In genomic region chr10:22436526-22436892, GRCh38 we compare ENCODE assay signal across 8 cellular contexts.
A peak's percentile ranks its signal among the peaks of the same experiment; 100 is the strongest.
DNase-seq lines count a peak whose midpoint lies in the region; ATAC-seq, FAIRE-seq and TF ChIP-seq lines count a peak whose summit lies in the region.

No MANE protein-coding gene starts in this region.

- H3K4me1 ChIP-seq in liver (ENCODE audit: control insufficient read depth in 4 of 4, insufficient read depth in 4 of 4, low read length in 3 of 4) (peaks cover 0 to 15% (median 10%) of the 10 kb centered on the region in 4 donors), HepG2 (ENCODE audit: insufficient read depth, low read length) (peaks cover 15% of the 10 kb centered on the region), iPS-15b (ENCODE audit: control insufficient read depth, insufficient read depth, low read length) (peaks cover 5% of the 10 kb centered on the region)

- H3K4me3 ChIP-seq in liver (ENCODE audit: low read depth in 1 of 3, low read length in 3 of 3) (peak overlapping the region; percentile 75 to 88 (median 76)), HepG2 (replicated peaks in 1 of 3; ENCODE audit: insufficient read depth in 1 of 3, low read depth in 2 of 3, low read length in 3 of 3) (no peak overlapping the region; a peak in 1 of 6 replicates), iPS-15b (ENCODE audit: low read depth, low read length) (peak overlapping the region; percentile 66)

- peak overlapping the region; percentile 92 for H3K4me3 Mint-ChIP-seq in activated naive CD4-positive, alpha-beta T cell treated with anti-CD3 and anti-CD28 coated beads, Interleukin-2, amount 50 U/mL, for 24 hours
- H3K4me3 Mint-ChIP-seq in stimulated activated naive CD8-positive, alpha-beta T cell treated with anti-CD3 and anti-CD28 coated beads, Interleukin-15, Interleukin-2, amounts not matched to agents 100 ng/mL and 50 ng/mL, for 24 hours: peak overlapping the region; percentile 89

- H3K4me2 ChIP-seq in HepG2 (ENCODE audit: low read depth, low read length): no peak overlapping the region

- no peaks in the 10 kb centered on the region for H3K27me3 ChIP-seq in liver (ENCODE audit: control insufficient read depth in 4 of 4, insufficient read depth in 4 of 4, low read length in 3 of 4)
- H3K27me3 ChIP-seq in HepG2 (ENCODE audit: control insufficient read depth in 1 of 2, insufficient read depth in 2 of 2, low read length in 2 of 2): peaks cover 0 to 16% of the 10 kb centered on the region in 2 experiments; a peak in 4 of 5 replicates
- peaks cover 69% of the 10 kb centered on the region for H3K27me3 ChIP-seq in iPS-15b (ENCODE audit: control insufficient read depth, insufficient read depth, low read length)

- no peaks in the 10 kb centered on the region for H4K20me1 ChIP-seq in HepG2 (ENCODE audit: insufficient read depth, low read length)

- no peaks in the 10 kb centered on the region for H3K36me3 ChIP-seq in liver (ENCODE audit: control insufficient read depth in 4 of 4, insufficient read depth in 3 of 4, low read depth in 1 of 4, low read length in 3 of 4)
- no peaks in the 10 kb centered on the region for H3K36me3 ChIP-seq in HepG2 (replicated peaks in 1 of 2; ENCODE audit: control insufficient read depth in 1 of 2, insufficient read depth in 2 of 2, low read length in 2 of 2)
- H3K36me3 ChIP-seq in iPS-15b (ENCODE audit: control insufficient read depth, insufficient read depth, low read length): no peaks in the 10 kb centered on the region

- peak overlapping the region; percentile 94 for H3K27ac Mint-ChIP-seq in activated naive CD4-positive, alpha-beta T cell treated with anti-CD3 and anti-CD28 coated beads, Interleukin-2, amount 50 U/mL, for 24 hours
- H3K27ac Mint-ChIP-seq in stimulated activated naive CD8-positive, alpha-beta T cell treated with anti-CD3 and anti-CD28 coated beads, Interleukin-15, Interleukin-2, amounts not matched to agents 100 ng/mL and 50 ng/mL, for 24 hours: peak overlapping the region; percentile 19

- DNase-seq in HepG2 (ENCODE audit: low spot score): no peak
- no peak for DNase-seq in NCI-H2107 (lab: John Stamatoyannopoulos, UW)
- DNase-seq in kidney glomerular epithelial cell (lab: John Stamatoyannopoulos, UW): no peak

- H3K79me2 ChIP-seq in HepG2 (ENCODE audit: insufficient read depth, low read length): no peaks in the 10 kb centered on the region

- no peak overlapping the region for H2AFZ ChIP-seq in HepG2 (ENCODE audit: low read length)

- no peaks in the 10 kb centered on the region for H3K36me3 Mint-ChIP-seq in activated naive CD4-positive, alpha-beta T cell treated with anti-CD3 and anti-CD28 coated beads, Interleukin-2, amount 50 U/mL, for 24 hours
- H3K36me3 Mint-ChIP-seq in stimulated activated naive CD8-positive, alpha-beta T cell treated with anti-CD3 and anti-CD28 coated beads, Interleukin-15, Interleukin-2, amounts not matched to agents 100 ng/mL and 50 ng/mL, for 24 hours (ENCODE audit: low read depth): no peaks in the 10 kb centered on the region

- POLR2A ChIA-PET in HepG2 (lab: Yijun Ruan, JAX): no interaction called here

- H3K27ac ChIP-seq in liver (ENCODE audit: low read depth in 1 of 2, low read length in 2 of 2) (peak overlapping the region; percentile 85 to 87), HepG2 (ENCODE audit: extremely low read length, insufficient read depth, low read length) (no peak overlapping the region)

- H3K27me3 Mint-ChIP-seq in activated naive CD4-positive, alpha-beta T cell treated with anti-CD3 and anti-CD28 coated beads, Interleukin-2, amount 50 U/mL, for 24 hours: no peaks in the 10 kb centered on the region
- peaks cover 3% of the 10 kb centered on the region for H3K27me3 Mint-ChIP-seq in stimulated activated naive CD8-positive, alpha-beta T cell treated with anti-CD3 and anti-CD28 coated beads, Interleukin-15, Interleukin-2, amounts not matched to agents 100 ng/mL and 50 ng/mL, for 24 hours

- no peak for ATAC-seq in HepG2
- ATAC-seq in HG03159 (IDR thresholded peaks at IDR 0.05; ENCODE audit: unreplicated experiment): peak; percentile 46

- no peak overlapping the region for H3K9ac ChIP-seq in liver (ENCODE audit: low read depth in 1 of 2, low read length in 2 of 2)
- no peak overlapping the region for H3K9ac ChIP-seq in HepG2 (ENCODE audit: insufficient read depth, low read depth, low read length)
- no peak overlapping the region for H3K9ac ChIP-seq in iPS-15b (ENCODE audit: low read depth, low read length)

- no TSS peak for BruUV-seq in HepG2 (replicated peaks; lab: Mats Ljungman, UMichigan)

- in situ Hi-C loops in HepG2 (cut with HindIII; ENCODE audit: extremely low pct_ligation_motif_present, low pct_unique_long_range_greater_than_20kb): no loop called here

- TF ChIP-seq CTCF in liver (IDR thresholded peaks at IDR 0.05; ENCODE audit: low read depth, low read length, missing input control): no peak
- TF ChIP-seq CTCF in HepG2 (CRISPR knock-in tag; IDR thresholded peaks at IDR 0.05): no peak

- no peaks in the 10 kb centered on the region for H3K9me3 Mint-ChIP-seq in activated naive CD4-positive, alpha-beta T cell treated with anti-CD3 and anti-CD28 coated beads, Interleukin-2, amount 50 U/mL, for 24 hours
- H3K9me3 Mint-ChIP-seq in stimulated activated naive CD8-positive, alpha-beta T cell treated with anti-CD3 and anti-CD28 coated beads, Interleukin-15, Interleukin-2, amounts not matched to agents 100 ng/mL and 50 ng/mL, for 24 hours: no peaks in the 10 kb centered on the region

- H3K9me3 ChIP-seq in liver (ENCODE audit: control insufficient read depth in 4 of 4, low read length in 3 of 4): no peaks in the 10 kb centered on the region
- no peaks in the 10 kb centered on the region for H3K9me3 ChIP-seq in HepG2 (ENCODE audit: low read length)
- H3K9me3 ChIP-seq in iPS-15b (ENCODE audit: control insufficient read depth, insufficient read depth, low read length): no peaks in the 10 kb centered on the region

- H3K4me1 Mint-ChIP-seq in activated naive CD4-positive, alpha-beta T cell treated with anti-CD3 and anti-CD28 coated beads, Interleukin-2, amount 50 U/mL, for 24 hours: peaks cover 43% of the 10 kb centered on the region
- peaks cover 59% of the 10 kb centered on the region for H3K4me1 Mint-ChIP-seq in stimulated activated naive CD8-positive, alpha-beta T cell treated with anti-CD3 and anti-CD28 coated beads, Interleukin-15, Interleukin-2, amounts not matched to agents 100 ng/mL and 50 ng/mL, for 24 hours (ENCODE audit: low read depth)

- no peak for FAIRE-seq in HepG2 (lab: Jason Lieb, UNC)

- CTCF ChIA-PET in HepG2 (lab: Yijun Ruan, JAX; ENCODE audit: low intra/inter-chr PET ratio, low total read pairs): no interaction called here

- 22% methylated on average over 35 of the region's 35 CpGs for WGBS in liver
- 92% methylated on average over 25 of the region's 35 CpGs for WGBS in HepG2 (ENCODE audit: low lambda C conversion rate)

- no peak for TF ChIP-seq POLR2A in HepG2 (IDR thresholded peaks at IDR 0.05; ENCODE audit: insufficient read depth in 1 of 2, low read depth in 2 of 2, low read length in 2 of 2)

- no peak for TF ChIP-seq EP300 in HepG2 (IDR thresholded peaks at IDR 0.05; ENCODE audit: low read depth in 2 of 2, low read length in 2 of 2)
- TF ChIP-seq EP300 in HepG2 (CRISPR knock-in tag; IDR thresholded peaks at IDR 0.05; ENCODE audit: borderline replicate concordance): no peak

- TF ChIP-seq RAD21 in liver (IDR thresholded peaks at IDR 0.05) (no peak), HepG2 (CRISPR knock-in tag; IDR thresholded peaks at IDR 0.05) (no peak)

- intact Hi-C loops in HepG2 (cut with micrococcal nuclease; ENCODE audit: unreplicated experiment): loop anchor here (5.0 to 10.0 kb wide), 3 partner anchors 94 to 432 kb away; partner anchors contain the start of genes COMMD3 and DNAJC1

TF ChIP-seq in liver, 16 proteins besides CTCF, POLR2A, EP300 and RAD21 (continues in another document):
- TF ChIP-seq HNF4A (conservative IDR thresholded peaks at IDR 0.05) (no peak), HNF4G (IDR thresholded peaks at IDR 0.05) (no peak), RXRA (IDR thresholded peaks at IDR 0.05) (no peak), FOXA2 (IDR thresholded peaks at IDR 0.05) (no peak), FOXA1 (IDR thresholded peaks at IDR 0.05) (no peak)
- TF ChIP-seq, protein P1, sequence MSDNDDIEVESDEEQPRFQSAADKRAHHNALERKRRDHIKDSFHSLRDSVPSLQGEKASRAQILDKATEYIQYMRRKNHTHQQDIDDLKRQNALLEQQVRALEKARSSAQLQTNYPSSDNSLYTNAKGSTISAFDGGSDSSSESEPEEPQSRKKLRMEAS (IDR thresholded peaks at IDR 0.05): no peak

TF ChIP-seq in HepG2, 621 proteins besides CTCF, POLR2A, EP300 and RAD21:
- TF ChIP-seq PRMT3 (CRISPR knock-in tag; IDR thresholded peaks at IDR 0.05; ENCODE audit: borderline replicate concordance, low read depth): no peak
- no peak for TF ChIP-seq ELK4 (CRISPR knock-in tag; IDR thresholded peaks at IDR 0.05; ENCODE audit: borderline replicate concordance)
- no peak for TF ChIP-seq JDP2 (CRISPR knock-in tag; IDR thresholded peaks at IDR 0.05; ENCODE audit: borderline replicate concordance)

Comparison
In these comparisons a context has a peak if more than half of its experiments do, and no peak if none do; other contexts are left out.
1. H3K4me3 ChIP-seq: peak in liver (3 of 3) and iPS-15b (single experiment); none in HepG2 (0 of 3).